ENCODE assay signal across 5 cellular contexts in genomic region chr7:152539190-152539495, GRCh38.
DNase-seq lines count a peak whose midpoint lies in the region; ATAC-seq, FAIRE-seq and TF ChIP-seq lines count a peak whose summit lies in the region.
"Not testable (repeated sequence)": the region's sequence is repeated elsewhere in the genome, so short reads cannot be mapped to it uniquely, and the experiment has no call there.

No MANE protein-coding gene starts in this region.

- not testable (repeated sequence) for H3K9me1 ChIP-seq in K562 (ENCODE audit: control insufficient read depth, insufficient read depth, low read length)

- not testable (repeated sequence) for ATAC-seq in GM23338; K562; Right ventricle myocardium superior (ENCODE audit: poor library complexity)

- TF ChIP-seq CTCF in GM23338 (conservative IDR thresholded peaks at IDR 0.05; ENCODE audit: low read depth in 2 of 2); K562 (IDR thresholded peaks at IDR 0.05 in 2 of 3, conservative IDR thresholded peaks at IDR 0.05 in 1 of 3; ENCODE audit: insufficient read depth in 2 of 3, low read depth in 1 of 3, low read length in 3 of 3); spleen (IDR thresholded peaks at IDR 0.05 in 8 of 11, conservative IDR thresholded peaks at IDR 0.05 in 3 of 11); testis (IDR thresholded peaks at IDR 0.05): not testable (repeated sequence)

- CTCF ChIA-PET in K562 (lab: Yijun Ruan, JAX; ENCODE audit: low intra/inter-chr PET ratio): not testable (repeated sequence)

- H3K4me1 Mint-ChIP-seq in GM23338: peaks cover 13% of the 10 kb centered on the region

- not testable (repeated sequence) for H3K4me1 ChIP-seq in GM23338 (ENCODE audit: insufficient read depth); K562 (replicated peaks in 1 of 2; ENCODE audit: control insufficient read depth in 2 of 2, insufficient read depth in 2 of 2, low read length in 2 of 2); spleen; testis

- not testable (repeated sequence) for H3K9me3 Mint-ChIP-seq in GM23338

- not testable (repeated sequence) for TF ChIP-seq RAD21 in K562 (CRISPR knock-in tag; conservative IDR thresholded peaks at IDR 0.05 in 1 of 2, IDR thresholded peaks at IDR 0.05 in 1 of 2)

- not testable (repeated sequence) for H3K4me2 ChIP-seq in GM23338; K562 (ENCODE audit: insufficient read depth, low read length)

- not testable (repeated sequence) for H4K20me1 ChIP-seq in GM23338 (replicated peaks; ENCODE audit: insufficient read depth); K562 (replicated peaks; ENCODE audit: control insufficient read depth, insufficient read depth, low read length)

- DNase-seq in GM23338 (ENCODE audit: low spot score); K562 (ENCODE audit: extremely low read depth in 1 of 4, low spot score in 3 of 4); testis: not testable (repeated sequence)
- DNase-seq in Right ventricle myocardium superior (peak; percentile 24), spleen (peak; percentile 56)

- 0 out of 2 replicates have a peak overlapping the region, but pooled peaks have one; percentile 66 for H2AFZ ChIP-seq in GM23338
- not testable (repeated sequence) for H2AFZ ChIP-seq in K562 (ENCODE audit: low read depth, low read length)

- not testable (repeated sequence) for TF ChIP-seq EP300 in K562 (IDR thresholded peaks at IDR 0.05; ENCODE audit: low read length)

- POLR2A ChIA-PET in K562 (lab: Yijun Ruan, JAX): not testable (repeated sequence)

- 82% methylated on average over 15 of the region's 17 CpGs for WGBS in K562 (ENCODE audit: insufficient coverage, low coverage, missing lambda C conversion rate)
- WGBS in spleen, 5 donors: 94 to 99% (median 97%) methylated on average over 9 to 17 of the region's 17 CpGs
- 80 to 88% methylated on average over 12 to 17 of the region's 17 CpGs for WGBS in testis, 2 donors

- H3K4me3 Mint-ChIP-seq in GM23338: not testable (repeated sequence)

- H3K27ac ChIP-seq in GM23338 (ENCODE audit: low read depth); K562 (ENCODE audit: extremely low read depth, low read depth, low read length); spleen; testis: not testable (repeated sequence)

- not testable (repeated sequence) for H3K9me3 ChIP-seq in K562 (replicated peaks; ENCODE audit: control insufficient read depth, insufficient read depth, low read depth, low read length); spleen; testis

- BruUV-seq in K562 (replicated peaks; lab: Mats Ljungman, UMichigan): not testable (repeated sequence)

- not testable (repeated sequence) for H3K36me3 Mint-ChIP-seq in GM23338 (ENCODE audit: low read depth)

- TF ChIP-seq POLR2A in K562 (conservative IDR thresholded peaks at IDR 0.05); spleen (IDR thresholded peaks at IDR 0.05); testis (IDR thresholded peaks at IDR 0.05): not testable (repeated sequence)

- H3K36me3 ChIP-seq in GM23338 (ENCODE audit: insufficient read depth); K562 (ENCODE audit: control insufficient read depth, insufficient read depth, low read length); spleen; testis (ENCODE audit: low read depth, missing control alignments): not testable (repeated sequence)

- H3K4me3 ChIP-seq in GM23338, K562, spleen: not testable (repeated sequence)
- peak overlapping the region; percentile 9 to 36 for H3K4me3 ChIP-seq in testis

- intact Hi-C loops in K562 (cut with micrococcal nuclease); Right ventricle myocardium superior (cut with DNase I); spleen (cut with DNase I; ENCODE audit: low total_unique reads); testis (cut with DNase I; ENCODE audit: low total_unique reads): not testable (repeated sequence)

- H3K27ac Mint-ChIP-seq in GM23338: not testable (repeated sequence)

- H3K27me3 Mint-ChIP-seq in GM23338 (ENCODE audit: insufficient read depth, low read depth, poor library complexity): not testable (repeated sequence)

- H3K27me3 ChIP-seq in GM23338 (ENCODE audit: insufficient read depth); spleen (replicated peaks in 1 of 7); testis: not testable (repeated sequence)
- H3K27me3 ChIP-seq in K562 (ENCODE audit: control insufficient read depth in 2 of 2, insufficient read depth in 2 of 2, low read length in 2 of 2): peaks cover 10 to 12% of the 10 kb centered on the region in 2 experiments; a peak in 4 of 5 replicates

- not testable (repeated sequence) for FAIRE-seq in K562 (lab: Jason Lieb, UNC)

- in situ Hi-C loops in K562 (cut with MboI): not testable (repeated sequence)

- not testable (repeated sequence) for H3F3A ChIP-seq in GM23338 (replicated peaks; ENCODE audit: low read depth)

- not testable (repeated sequence) for H3K79me2 ChIP-seq in GM23338 (replicated peaks; ENCODE audit: insufficient read depth); K562 (ENCODE audit: control insufficient read depth, insufficient read depth, low read length)

- not testable (repeated sequence) for H3K9ac ChIP-seq in K562 (ENCODE audit: insufficient read depth in 1 of 2, low read depth in 2 of 2, low read length in 2 of 2)

- not testable (repeated sequence) for H3K9me2 ChIP-seq in GM23338 (ENCODE audit: insufficient read depth)

TF ChIP-seq in K562, 482 proteins besides CTCF, POLR2A, EP300 and RAD21:
- TF ChIP-seq ZBTB33 (CRISPR knock-in tag; IDR thresholded peaks at IDR 0.05): 0 out of 2 replicates have a peak, but pooled peaks have one; percentile 23
TF ChIP-seq in K562: peak in this region for 1; not testable (repeated sequence) for 481.
